ENCODE assay signal across 12 cellular contexts in the genomic region with DNA sequence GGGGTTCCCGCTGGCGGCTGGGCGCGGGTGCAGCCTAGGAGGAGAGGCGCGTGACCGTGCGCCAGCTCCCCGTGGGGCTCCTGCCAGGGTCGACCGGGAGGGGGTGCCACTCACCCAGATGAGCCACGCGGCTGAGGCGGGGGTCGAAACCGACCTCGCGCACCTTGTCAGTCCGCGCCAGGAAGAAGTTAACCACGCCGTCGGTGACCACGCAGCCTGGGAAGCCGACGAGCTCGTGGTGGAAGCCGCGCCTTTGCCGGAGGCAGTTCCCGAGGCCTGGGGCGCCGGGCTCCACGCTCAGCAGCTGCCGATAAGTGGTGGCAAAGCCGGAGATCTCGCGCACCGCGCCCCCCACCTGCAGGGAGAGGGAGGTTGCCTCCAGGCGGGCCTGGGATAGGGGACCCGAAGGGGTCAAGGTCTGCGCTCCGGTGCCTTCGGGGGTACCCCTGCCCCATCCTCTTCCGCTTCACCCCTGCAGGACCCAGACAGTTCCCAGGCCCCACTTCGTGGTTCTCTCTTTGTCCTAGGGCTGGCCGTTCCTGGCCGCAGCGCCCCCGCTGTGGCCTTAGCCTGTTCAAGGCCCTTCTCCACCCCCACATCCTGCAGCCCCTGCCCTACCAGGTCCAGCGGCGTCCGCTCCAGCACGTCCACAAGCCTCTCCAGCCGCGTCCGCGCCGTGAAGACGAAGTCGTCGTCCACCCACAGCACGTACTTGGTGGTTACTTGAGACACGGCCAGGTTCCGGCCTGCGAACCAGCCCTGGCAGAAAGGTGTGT. TPM values are rescaled to one million over a fixed set of nuclear protein-coding genes. Genes with fewer than 3 reads are reported as not detected.
DNase-seq lines count a peak whose midpoint lies in the region; ATAC-seq and TF ChIP-seq lines count a peak whose summit lies in the region.
"Had no signal": no experiment of that assay in that cellular context is flagged by ENCODE, and none has a peak within 500 bp of the region (broad histone marks: within the 10 kb centered on the region; RNA-seq: fewer than 3 reads in every experiment).

No MANE protein-coding gene starts in this region.

- H3K27ac ChIP-seq in spleen, result no peak overlapping the region
- H3K27ac ChIP-seq: BLaER1 treated with 17β-estradiol and CSF1 and Interleukin-3, amounts not matched to agents 10 nM and 100 nM had no signal

- no peak overlapping the region for H3K27ac Mint-ChIP-seq in activated naive CD8-positive, alpha-beta T cell treated with anti-CD3 and anti-CD28 coated beads, Interleukin-2, amount 10 ng/mL, durations not matched to agents 7 days and 5 days
- H3K27ac Mint-ChIP-seq: brain; T-helper 2 cell treated with Interferon-gamma antibody and Interleukin-4, amounts not matched to agents 5 μg/mL and 100 μg/mL, for 36 hours had no signal

- H3K9me3 ChIP-seq in spleen, result no peaks in the 10 kb centered on the region

- no peaks in the 10 kb centered on the region for H3K36me3 ChIP-seq in spleen

- H3K27me3 ChIP-seq in spleen (replicated peaks in 1 of 7), result peaks cover 15 to 99% (median 83%) of the 10 kb centered on the region in 7 donors

- peak; percentile 26 for DNase-seq in stimulated activated CD4-positive, alpha-beta T cell treated with anti-CD3 and anti-CD28 coated beads, Interleukin-4, amount 100 ng/mL, for 1 hour
- DNase-seq in stimulated activated CD4-positive, alpha-beta T cell treated with anti-CD3 and anti-CD28 coated beads, Interleukin-12 subunit alpha, Interleukin-12 subunit beta, amount 100 ng/mL, for 4 hours, result no peak
- peak; percentile 59 for DNase-seq in activated naive CD8-positive, alpha-beta T cell treated with anti-CD3 and anti-CD28 coated beads, Interleukin-2, amount 10 ng/mL, durations not matched to agents 7 days and 5 days
- DNase-seq in left lobe of liver (ENCODE audit: low spot score) (peak; percentile 41), ureter (ENCODE audit: low spot score) (peak; percentile 44), DMS53 treated with DMSO at 0.1 percent for 48 hours (lab: John Stamatoyannopoulos, UW; ENCODE audit: unreplicated experiment) (no peak), NCI-H2196 treated with DMSO at 0.1 percent for 48 hours (lab: John Stamatoyannopoulos, UW; ENCODE audit: unreplicated experiment) (no peak), spleen (no peak)
- DNase-seq: NCI-H510A had no signal

- peak overlapping the region in 4 of 8 donors; percentile 9 to 58 (median 26) for H3K4me3 ChIP-seq in spleen

- H3K4me1 ChIP-seq in spleen, result peaks cover 10 to 31% (median 26%) of the 10 kb centered on the region in 6 donors

- peaks cover 93% of the 10 kb centered on the region for H3K27me3 Mint-ChIP-seq in activated naive CD8-positive, alpha-beta T cell treated with anti-CD3 and anti-CD28 coated beads, Interleukin-2, amount 10 ng/mL, durations not matched to agents 7 days and 5 days

- peaks cover 8% of the 10 kb centered on the region for H3K4me1 Mint-ChIP-seq in activated naive CD8-positive, alpha-beta T cell treated with anti-CD3 and anti-CD28 coated beads, Interleukin-2, amount 10 ng/mL, durations not matched to agents 7 days and 5 days

- peak; percentile 42 for ATAC-seq in activated naive CD8-positive, alpha-beta T cell treated with anti-CD3 and anti-CD28 coated beads, Interleukin-2, amount 10 ng/mL, durations not matched to agents 7 days and 5 days (ENCODE audit: low read depth)
- no peak for ATAC-seq in left lobe of liver

- peak overlapping the region; percentile 48 for H3K4me3 Mint-ChIP-seq in activated naive CD8-positive, alpha-beta T cell treated with anti-CD3 and anti-CD28 coated beads, Interleukin-2, amount 10 ng/mL, durations not matched to agents 7 days and 5 days
- H3K4me3 Mint-ChIP-seq: T-helper 2 cell treated with Interferon-gamma antibody and Interleukin-4, amounts not matched to agents 5 μg/mL and 100 μg/mL, for 36 hours had no signal

- intact Hi-C loops in spleen (cut with DNase I; ENCODE audit: low total_unique reads), result no loop called here

- WGBS in spleen, 5 donors, result 4 to 7% (median 5%) methylated on average over 40 to 67 of the region's 67 CpGs

- POLR2A ChIA-PET in activated naive CD8-positive, alpha-beta T cell treated with anti-CD3 and anti-CD28 coated beads, Interleukin-2, amount 10 ng/mL, durations not matched to agents 7 days and 5 days (lab: Charles Lee), result no interaction called here

- H3K9me3 Mint-ChIP-seq in activated naive CD8-positive, alpha-beta T cell treated with anti-CD3 and anti-CD28 coated beads, Interleukin-2, amount 10 ng/mL, durations not matched to agents 7 days and 5 days, result no peaks in the 10 kb centered on the region
- H3K9me3 Mint-ChIP-seq: T-helper 2 cell treated with Interferon-gamma antibody and Interleukin-4, amounts not matched to agents 5 μg/mL and 100 μg/mL, for 36 hours had no signal

- no peaks in the 10 kb centered on the region for H3K36me3 Mint-ChIP-seq in activated naive CD8-positive, alpha-beta T cell treated with anti-CD3 and anti-CD28 coated beads, Interleukin-2, amount 10 ng/mL, durations not matched to agents 7 days and 5 days

- TF ChIP-seq CTCF in spleen (IDR thresholded peaks at IDR 0.05 in 8 of 11, conservative IDR thresholded peaks at IDR 0.05 in 3 of 11), result peak in 2 of 11 experiments; percentile 8 to 32

- no peak for TF ChIP-seq POLR2A in spleen (IDR thresholded peaks at IDR 0.05)

RNA-seq across cellular contexts. Expression of a gene that starts 5.3 kb away (rescaled TPM):
- under 1 TPM; 0.65 to 0.80 TPM for total RNA-seq in activated naive CD8-positive, alpha-beta T cell treated with anti-CD3 and anti-CD28 coated beads, Interleukin-2, amount 10 ng/mL, durations not matched to agents 7 days and 5 days
- total RNA-seq in left lobe of liver (0.60 TPM), ureter (3.3 TPM), spleen (1 to 10 TPM in 3 of 7 donors, under 1 TPM in 4; 0.39 to 2.2 (median 0.79) TPM)
- 1 to 10 TPM in 1 of 3 donors, under 1 TPM in 2; 0.83 to 1.5 (median 0.93) TPM for polyA plus RNA-seq in spleen

RNA-seq across cellular contexts. Expression of a gene that starts 16.5 kb away (rescaled TPM):
- 1 to 10 TPM; 1.3 to 1.4 TPM for total RNA-seq in activated naive CD8-positive, alpha-beta T cell treated with anti-CD3 and anti-CD28 coated beads, Interleukin-2, amount 10 ng/mL, durations not matched to agents 7 days and 5 days
- total RNA-seq in left lobe of liver (1.5 TPM), ureter (41.5 TPM), spleen (10 to 100 TPM in 6 of 7 donors, 1 to 10 TPM in 1; 9.3 to 19.5 (median 14.8) TPM)
- 10 to 100 TPM; 13.7 to 26.6 (median 22.5) TPM for polyA plus RNA-seq in spleen

RNA-seq across cellular contexts. Expression of a gene that starts 23.1 kb away (rescaled TPM):
- 10 to 100 TPM; 31.5 to 32.8 TPM for total RNA-seq in activated naive CD8-positive, alpha-beta T cell treated with anti-CD3 and anti-CD28 coated beads, Interleukin-2, amount 10 ng/mL, durations not matched to agents 7 days and 5 days
- total RNA-seq in left lobe of liver (2.2 TPM), ureter (40.0 TPM), spleen (10 to 100 TPM; 15.3 to 30.7 (median 21.0) TPM)
- 10 to 100 TPM; 13.7 to 24.3 (median 22.2) TPM for polyA plus RNA-seq in spleen

RNA-seq across cellular contexts. Expression of a gene that starts 36.7 kb away (rescaled TPM):
- 10 to 100 TPM; 21.6 to 24.1 TPM for total RNA-seq in activated naive CD8-positive, alpha-beta T cell treated with anti-CD3 and anti-CD28 coated beads, Interleukin-2, amount 10 ng/mL, durations not matched to agents 7 days and 5 days
- 11.8 TPM for total RNA-seq in left lobe of liver
- total RNA-seq in ureter, result 48.0 TPM
- total RNA-seq in spleen, result 10 to 100 TPM; 15.0 to 20.9 (median 18.8) TPM
- polyA plus RNA-seq in spleen, result 1 to 10 TPM; 5.7 to 7.5 (median 6.3) TPM

Comparison
In these comparisons a context has a peak if more than half of its experiments do, and no peak if none do; other contexts are left out.
1. DNase-seq: peak in stimulated activated CD4-positive, alpha-beta T cell treated with anti-CD3 and anti-CD28 coated beads, Interleukin-4, amount 100 ng/mL, for 1 hour (single experiment), activated naive CD8-positive, alpha-beta T cell treated with anti-CD3 and anti-CD28 coated beads, Interleukin-2, amount 10 ng/mL, durations not matched to agents 7 days and 5 days (single experiment), left lobe of liver (single experiment) and ureter (single experiment); none in stimulated activated CD4-positive, alpha-beta T cell treated with anti-CD3 and anti-CD28 coated beads, Interleukin-12 subunit alpha, Interleukin-12 subunit beta, amount 100 ng/mL, for 4 hours (single experiment), DMS53 treated with DMSO at 0.1 percent for 48 hours (single experiment), NCI-H2196 treated with DMSO at 0.1 percent for 48 hours (single experiment) and spleen (single experiment).